In genomic region chr1:46728327-46728873, GRCh38 we compare ENCODE assay signal across 12 cellular contexts. TPM values are rescaled to one million over a fixed set of nuclear protein-coding genes. Genes with fewer than 3 reads are reported as not detected.
DNase-seq lines count a peak whose midpoint lies in the region; ATAC-seq and TF ChIP-seq lines count a peak whose summit lies in the region.
"Not testable (repeated sequence)": the region's sequence is repeated elsewhere in the genome, so short reads cannot be mapped to it uniquely, and the experiment has no call there.
"Had no signal": no experiment of that assay in that cellular context is flagged by ENCODE, and none has a peak within 500 bp of the region (broad histone marks: within the 10 kb centered on the region; RNA-seq: fewer than 3 reads in every experiment).

No MANE protein-coding gene starts in this region.

- not testable (repeated sequence) for H4K8ac ChIP-seq in mesendoderm (ENCODE audit: low read depth, low read length)

- POLR2A ChIA-PET in WTC11 (lab: Charles Lee), result not testable (repeated sequence)

- H2BK120ac ChIP-seq in mesendoderm (ENCODE audit: low read depth, low read length), result not testable (repeated sequence)

- not testable (repeated sequence) for H3K23ac ChIP-seq in mesendoderm (ENCODE audit: low read length)

- not testable (repeated sequence) for H3K4me2 ChIP-seq in hepatocyte; mesendoderm (ENCODE audit: low read length)

- H3K18ac ChIP-seq in mesendoderm (ENCODE audit: low read length), result not testable (repeated sequence)

- TF ChIP-seq CTCF in WTC11 (IDR thresholded peaks at IDR 0.05); hepatocyte (IDR thresholded peaks at IDR 0.05; ENCODE audit: poor library complexity); thyroid gland (IDR thresholded peaks at IDR 0.05): not testable (repeated sequence)

- 28% methylated on average over 6 of the region's 6 CpGs for WGBS in hepatocyte (ENCODE audit: low lambda C conversion rate, missing lambda C conversion rate)
- no CpG with 5 or more reads among the region's 6 CpGs for WGBS in mesendoderm (ENCODE audit: extremely low coverage, insufficient coverage, low lambda C conversion rate)
- WGBS in thyroid gland, 2 donors, result 13 to 37% methylated on average over 4 to 6 of the region's 6 CpGs

- H3K4ac ChIP-seq in mesendoderm (ENCODE audit: low read depth, low read length), result not testable (repeated sequence)

- H3K9me3 ChIP-seq in HUES6 (ENCODE audit: control insufficient read depth, insufficient read depth, low read depth, low read length); hepatocyte (ENCODE audit: low read depth); thyroid gland: not testable (repeated sequence)

- H3K9me3 Mint-ChIP-seq in WTC11, result peaks cover 41% of the 10 kb centered on the region

- peaks cover 16% of the 10 kb centered on the region for H3K4me1 Mint-ChIP-seq in WTC11

- not testable (repeated sequence) for H3K36me3 ChIP-seq in HUES6 (ENCODE audit: control insufficient read depth, insufficient read depth, low read length); hepatocyte (replicated peaks; ENCODE audit: insufficient read depth, low read depth); mesendoderm (ENCODE audit: control insufficient read depth, insufficient read depth, low read length); thyroid gland

- not testable (repeated sequence) for H3K9ac ChIP-seq in HUES6 (ENCODE audit: low read length); mesendoderm (ENCODE audit: low read length)

- H2BK5ac ChIP-seq in mesendoderm (ENCODE audit: low read length), result not testable (repeated sequence)

- not testable (repeated sequence) for H3K9me2 ChIP-seq in hepatocyte (replicated peaks; ENCODE audit: insufficient read depth)

- intact Hi-C loops in thyroid gland (cut with DNase I), result loop anchor here (5.0 to 10.0 kb wide), 2 partner anchors 196 to 254 kb away; no protein-coding TSS in a partner anchor

- peaks cover 12% of the 10 kb centered on the region for H3K4me1 ChIP-seq in HUES6 (ENCODE audit: control insufficient read depth, insufficient read depth, low read length)
- H3K4me1 ChIP-seq in hepatocyte (ENCODE audit: insufficient read depth); mesendoderm (ENCODE audit: control insufficient read depth, low read depth, low read length); thyroid gland: not testable (repeated sequence)

- not testable (repeated sequence) for H2AFZ ChIP-seq in hepatocyte

- not testable (repeated sequence) for H3K36me3 Mint-ChIP-seq in WTC11

- not testable (repeated sequence) for H3K27me3 ChIP-seq in HUES6 (ENCODE audit: control insufficient read depth, insufficient read depth, low read length); hepatocyte; mesendoderm (ENCODE audit: insufficient read depth, low read length, poor library complexity); thyroid gland

- not testable (repeated sequence) for H3K27ac Mint-ChIP-seq in WTC11

- not testable (repeated sequence) for TF ChIP-seq POLR2A in thyroid gland (IDR thresholded peaks at IDR 0.05)

- H2BK15ac ChIP-seq in mesendoderm (replicated peaks; ENCODE audit: low read depth), result not testable (repeated sequence)

- H3K4me3 ChIP-seq in HUES6 (ENCODE audit: low read depth, low read length), result peak overlapping the region; percentile 1; the same call in 1 of the 2 replicates
- H3K4me3 ChIP-seq in hepatocyte; mesendoderm (ENCODE audit: low read length); thyroid gland (replicated peaks in 1 of 3): not testable (repeated sequence)

- CTCF ChIA-PET in WTC11 (lab: Charles Lee), result interaction anchor here (0.9 to 1.9 kb wide), 3 partner anchors 10 to 106 kb away, joined by 3 to 6 read pairs (median 4); partner anchors contain the start of gene EFCAB14

- not testable (repeated sequence) for H3K79me2 ChIP-seq in hepatocyte; mesendoderm (ENCODE audit: control insufficient read depth, insufficient read depth, low read length)

- ATAC-seq in WTC11, result not testable (repeated sequence)

- H3K27ac ChIP-seq in HUES6 (ENCODE audit: low read depth, low read length); hepatocyte; mesendoderm (ENCODE audit: low read depth, low read length); thyroid gland: not testable (repeated sequence)

- H4K20me1 ChIP-seq in hepatocyte (ENCODE audit: insufficient read depth, poor library complexity, severe bottlenecking), result not testable (repeated sequence)

- H3K4me3 Mint-ChIP-seq in WTC11, result not testable (repeated sequence)

- not testable (repeated sequence) for H3K79me1 ChIP-seq in mesendoderm (ENCODE audit: low read length)

- H3K27me3 Mint-ChIP-seq in WTC11 (ENCODE audit: low read depth), result peaks cover 46% of the 10 kb centered on the region

- H2AK5ac ChIP-seq in mesendoderm (ENCODE audit: low read length), result not testable (repeated sequence)

- DNase-seq in ELF-1 (ENCODE audit: low read depth, low spot score), result peak; percentile 80
- DNase-seq in NCI-H69 (lab: John Stamatoyannopoulos, UW), result peak; percentile 56
- peak; percentile 42 for DNase-seq in WTC11 (ENCODE audit: low spot score)
- DNase-seq in hepatocyte (ENCODE audit: low spot score), result peak; percentile 53
- peak; percentile 25 for DNase-seq in mesendoderm
- peak; percentile 32 to 44 for DNase-seq in thyroid gland

- H3K56ac ChIP-seq in mesendoderm (ENCODE audit: low read length), result not testable (repeated sequence)

- not testable (repeated sequence) for H4K5ac ChIP-seq in mesendoderm (ENCODE audit: low read length)

RNA-seq across cellular contexts. Expression of gene EFCAB14, which starts 9.5 kb away (rescaled TPM):
- total RNA-seq in WTC11 (2021) (38.4 to 46.2 TPM (median 39.1 TPM) in 3 replicates), hepatocyte (76.3 and 79.3 TPM in 2 replicates), thyroid gland (100 to 1,000 TPM; 129 to 162 (median 138) TPM)
- 28.3 and 38.5 TPM in 2 replicates for polyA plus RNA-seq in hepatocyte
- 26.7 TPM for polyA plus RNA-seq in mesendoderm (2013, experiment 1 of 2)
- polyA plus RNA-seq in mesendoderm (2013, experiment 2 of 2), result 27.1 TPM

RNA-seq across cellular contexts. Expression of gene TEX38, which starts 56.7 kb away (rescaled TPM):
- total RNA-seq in WTC11 (2021) (0.17 to 0.21 TPM (median 0.18 TPM) in 3 replicates), hepatocyte (0.16 TPM in 1 of 2 replicates, not detected in the other), thyroid gland (1 to 10 TPM in 1 of 4 donors, not detected in 3; 2.1 TPM)
- polyA plus RNA-seq in hepatocyte, result 0.27 and 0.40 TPM in 2 replicates
- 0.06 TPM for polyA plus RNA-seq in mesendoderm (2013, experiment 1 of 2)
- polyA plus RNA-seq in mesendoderm (2013, experiment 2 of 2), result not detected
- total RNA-seq: Caco-2; CD4-positive, alpha-beta T cell; GM23248; H7 had no signal
- polyA plus RNA-seq: A549 had no signal

Comparison
In these comparisons a context has a peak if more than half of its experiments do, and no peak if none do; other contexts are left out.
1. DNase-seq: peak in every context shown above with its lines; median percentile 80 in ELF-1; 56 in NCI-H69; 53 in hepatocyte; 42 in WTC11; 38 in thyroid gland; 25 in mesendoderm.